Comparison of ENCODE assay signal across 13 cellular contexts in genomic region chr1:115676498-115677171, GRCh38. TPM values are rescaled to one million over a fixed set of nuclear protein-coding genes. Genes with fewer than 3 reads are reported as not detected.
DNase-seq lines count a peak whose midpoint lies in the region; ATAC-seq and TF ChIP-seq lines count a peak whose summit lies in the region.
"Had no signal": no experiment of that assay in that cellular context is flagged by ENCODE, and none has a peak within 500 bp of the region (broad histone marks: within the 10 kb centered on the region; RNA-seq: fewer than 3 reads in every experiment).

No MANE protein-coding gene starts in this region.

- no peak overlapping the region for H2AFZ ChIP-seq in Loucy (ENCODE audit: low read length)

- H3K4me1 ChIP-seq in Loucy (ENCODE audit: insufficient read depth, low read length, poor library complexity, severe bottlenecking) (peaks cover 49% of the 10 kb centered on the region), foreskin keratinocyte (peaks cover 25% of the 10 kb centered on the region), lower lobe of right lung (peaks cover 7% of the 10 kb centered on the region)

- no peaks in the 10 kb centered on the region for H3K36me3 Mint-ChIP-seq in natural killer cell
- no peaks in the 10 kb centered on the region for H3K36me3 Mint-ChIP-seq in natural killer cell treated with Interleukin-12 subunit alpha and Interleukin-12 subunit beta and Interleukin-15 and Interleukin-18, amount 100 ng/mL, for 72 hours

- H3K9me2 ChIP-seq in Loucy (replicated peaks; ENCODE audit: low read depth, low read length), result no peaks in the 10 kb centered on the region

- H3K4me1 Mint-ChIP-seq in natural killer cell, result peaks cover 30 to 50% of the 10 kb centered on the region in 2 donors
- H3K4me1 Mint-ChIP-seq in natural killer cell treated with Interleukin-12 subunit alpha and Interleukin-12 subunit beta and Interleukin-15 and Interleukin-18, amount 100 ng/mL, for 72 hours (ENCODE audit: low read depth in 2 of 2), result peaks cover 15 to 25% of the 10 kb centered on the region in 2 donors

- peak overlapping the region; percentile 18 for H3K9ac ChIP-seq in Loucy (ENCODE audit: low read depth, low read length, poor library complexity, severe bottlenecking)

- DNase-seq in natural killer cell (no peak), foreskin keratinocyte (peak in 1 of 2 donors; percentile 61), lower lobe of right lung (no peak), posterior cingulate gyrus (no peak), MV-4-11 (lab: John Stamatoyannopoulos, UW) (no peak)
- no peak for DNase-seq in natural killer cell treated with Interleukin-12 subunit alpha and Interleukin-12 subunit beta and Interleukin-15 and Interleukin-18, amount 100 ng/mL, for 72 hours (ENCODE audit: low spot score)
- no peak for DNase-seq in activated CD4-positive, alpha-beta T cell treated with anti-CD3 and anti-CD28 coated beads, Interleukin-2, amount 50 U/mL, for 1 hour
- DNase-seq: activated CD4-positive, alpha-beta T cell treated with anti-CD3 and anti-CD28 coated beads, Interleukin-2, amount 50 U/mL, for 4 hours; activated naive CD4-positive, alpha-beta T cell treated with anti-CD3 and anti-CD28 coated beads for 36 hours; gastrocnemius medialis; GF-D8 had no signal

- ATAC-seq in natural killer cell (peak in 2 of 3 donors; percentile 54 to 62), foreskin keratinocyte (peak; percentile 61), lower lobe of right lung (no peak)
- ATAC-seq in natural killer cell treated with Interleukin-12 subunit alpha and Interleukin-12 subunit beta and Interleukin-15 and Interleukin-18, amount 100 ng/mL, for 72 hours, result no peak
- ATAC-seq: gastrocnemius medialis had no signal

- H3K4me2 ChIP-seq in Loucy (ENCODE audit: low read depth, low read length, poor library complexity, severe bottlenecking), result peak overlapping the region; percentile 52

- H4K20me1 ChIP-seq in Loucy (ENCODE audit: insufficient read depth, low read length, poor library complexity, severe bottlenecking), result peaks cover 22% of the 10 kb centered on the region

- peaks cover 94% of the 10 kb centered on the region for H3K79me2 ChIP-seq in Loucy (ENCODE audit: insufficient read depth, low read length)

- intact Hi-C loops in natural killer cell (cut with micrococcal nuclease), result no loop called here
- intact Hi-C loops in lower lobe of right lung (cut with DNase I), result no loop called here
- intact Hi-C loops in posterior cingulate gyrus (cut with DNase I), result no loop called here

- H3F3A ChIP-seq in Loucy (ENCODE audit: low read depth), result no peaks in the 10 kb centered on the region

- H3K27me3 ChIP-seq in Loucy (ENCODE audit: insufficient read depth, low read length, poor library complexity, severe bottlenecking), result no peaks in the 10 kb centered on the region
- no peaks in the 10 kb centered on the region for H3K27me3 ChIP-seq in foreskin keratinocyte
- H3K27me3 ChIP-seq in lower lobe of right lung (ENCODE audit: low read depth), result no peaks in the 10 kb centered on the region
- H3K27me3 ChIP-seq: gastrocnemius medialis, SJSA1 had no signal

- H3K4me3 ChIP-seq in Loucy (ENCODE audit: low read length, poor library complexity, severe bottlenecking) (peak overlapping the region; percentile 36), lower lobe of right lung (no peak overlapping the region)
- H3K4me3 ChIP-seq: gastrocnemius medialis, SJSA1 had no signal

- H3K36me3 ChIP-seq in Loucy (ENCODE audit: insufficient read depth, low read length) (peaks cover 28% of the 10 kb centered on the region; the same call in 1 of the 2 replicates), lower lobe of right lung (no peaks in the 10 kb centered on the region)
- H3K36me3 ChIP-seq: gastrocnemius medialis had no signal

- H3K9me3 ChIP-seq in Loucy (ENCODE audit: insufficient read depth, low read depth, low read length), result no peaks in the 10 kb centered on the region
- no peaks in the 10 kb centered on the region for H3K9me3 ChIP-seq in lower lobe of right lung
- H3K9me3 ChIP-seq: gastrocnemius medialis, SJSA1 had no signal

- H3K27me3 Mint-ChIP-seq in natural killer cell (ENCODE audit: low read depth in 2 of 2), result no peaks in the 10 kb centered on the region
- no peaks in the 10 kb centered on the region for H3K27me3 Mint-ChIP-seq in natural killer cell treated with Interleukin-12 subunit alpha and Interleukin-12 subunit beta and Interleukin-15 and Interleukin-18, amount 100 ng/mL, for 72 hours

- H3K27ac ChIP-seq in foreskin keratinocyte (peak overlapping the region; percentile 42), lower lobe of right lung (no peak overlapping the region)
- H3K27ac ChIP-seq: gastrocnemius medialis, SJSA1 had no signal

- TF ChIP-seq CTCF in natural killer cell (IDR thresholded peaks at IDR 0.05) (no peak), Loucy (conservative IDR thresholded peaks at IDR 0.05; ENCODE audit: low read length) (no peak), foreskin keratinocyte (conservative IDR thresholded peaks at IDR 0.05) (no peak), lower lobe of right lung (IDR thresholded peaks at IDR 0.05) (no peak)

- H3K4me3 Mint-ChIP-seq in natural killer cell, result no peak overlapping the region
- no peak overlapping the region for H3K4me3 Mint-ChIP-seq in natural killer cell treated with Interleukin-12 subunit alpha and Interleukin-12 subunit beta and Interleukin-15 and Interleukin-18, amount 100 ng/mL, for 72 hours
- H3K4me3 Mint-ChIP-seq: activated naive CD4-positive, alpha-beta T cell treated with anti-CD3 and anti-CD28 coated beads for 36 hours had no signal

- peak overlapping the region in 1 of 2 donors; percentile 18 for H3K27ac Mint-ChIP-seq in natural killer cell
- H3K27ac Mint-ChIP-seq in natural killer cell treated with Interleukin-12 subunit alpha and Interleukin-12 subunit beta and Interleukin-15 and Interleukin-18, amount 100 ng/mL, for 72 hours, result no peak overlapping the region
- H3K27ac Mint-ChIP-seq: activated naive CD4-positive, alpha-beta T cell treated with anti-CD3 and anti-CD28 coated beads for 36 hours had no signal

- H3K9me3 Mint-ChIP-seq in natural killer cell, result no peaks in the 10 kb centered on the region
- H3K9me3 Mint-ChIP-seq in natural killer cell treated with Interleukin-12 subunit alpha and Interleukin-12 subunit beta and Interleukin-15 and Interleukin-18, amount 100 ng/mL, for 72 hours, result no peaks in the 10 kb centered on the region
- H3K9me3 Mint-ChIP-seq: activated naive CD4-positive, alpha-beta T cell treated with anti-CD3 and anti-CD28 coated beads for 36 hours had no signal

RNA-seq across cellular contexts. Expression of gene VANGL1, which starts 34.9 kb away (rescaled TPM):
- total RNA-seq in natural killer cell (10 to 100 TPM in 2 of 3 donors, 1 to 10 TPM in 1; 6.4 to 14.8 (median 10.3) TPM), foreskin keratinocyte (29.6 and 30.0 TPM in 2 replicates), lower lobe of right lung (10.9 TPM)
- total RNA-seq in natural killer cell treated with Interleukin-12 subunit alpha and Interleukin-12 subunit beta and Interleukin-15 and Interleukin-18, amount 100 ng/mL, for 72 hours, result 1 to 10 TPM; 6.5 to 7.3 TPM
- 6.3 and 7.7 TPM in 2 replicates for polyA plus RNA-seq in foreskin keratinocyte

Comparison
In these comparisons a context has a peak if more than half of its experiments do, and no peak if none do; other contexts are left out.
1. ATAC-seq: peak in natural killer cell (2 of 3) and foreskin keratinocyte (single experiment); none in natural killer cell treated with Interleukin-12 subunit alpha and Interleukin-12 subunit beta and Interleukin-15 and Interleukin-18, amount 100 ng/mL, for 72 hours (0 of 2) and lower lobe of right lung (0 of 2).